ENCODE assay signal across 1 cellular context in genomic region chr14:65000868-65001600, GRCh38.
TF ChIP-seq lines count a peak whose summit lies in the region.

No MANE protein-coding gene starts in this region.

TF ChIP-seq in HEK293, 187 proteins besides CTCF, POLR2A, EP300 and RAD21:
- TF ChIP-seq ZNF211 (tag by site-specific recombination; IDR thresholded peaks at IDR 0.05; ENCODE audit: low read depth): 0 out of 2 replicates have a peak, but pooled peaks have one; percentile 24
- no peak for TF ChIP-seq ZBTB21 (tag by site-specific recombination; IDR thresholded peaks at IDR 0.05)
- no peak for TF ChIP-seq KLF10 (tag by site-specific recombination; IDR thresholded peaks at IDR 0.05)
- no peak for TF ChIP-seq ZNF18 (tag by site-specific recombination; IDR thresholded peaks at IDR 0.05)
- TF ChIP-seq FEZF1 (tag by site-specific recombination; IDR thresholded peaks at IDR 0.05): no peak
- TF ChIP-seq PRDM2 (tag by site-specific recombination; IDR thresholded peaks at IDR 0.05; ENCODE audit: borderline replicate concordance): no peak
- TF ChIP-seq ZNF335 (tag by site-specific recombination; conservative IDR thresholded peaks at IDR 0.05): no peak
- no peak for TF ChIP-seq ZBTB1 (tag by site-specific recombination; IDR thresholded peaks at IDR 0.05)
- no peak for TF ChIP-seq ZNF768 (tag by site-specific recombination; IDR thresholded peaks at IDR 0.05)
TF ChIP-seq in HEK293: peak in this region for 1.
